9 cellular contexts compared by ENCODE assay signal in genomic region chr11:78798567-78799170, GRCh38.
DNase-seq lines count a peak whose midpoint lies in the region; ATAC-seq and TF ChIP-seq lines count a peak whose summit lies in the region.
"Had no signal": no experiment of that assay in that cellular context is flagged by ENCODE, and none has a peak within 500 bp of the region (broad histone marks: within the 10 kb centered on the region; RNA-seq: fewer than 3 reads in every experiment).

No MANE protein-coding gene starts in this region.

- peaks cover 38% of the 10 kb centered on the region for H3K4me1 ChIP-seq in BE2C

- H3K9me3 ChIP-seq in BE2C: no peaks in the 10 kb centered on the region

- no peaks in the 10 kb centered on the region for H3K27me3 ChIP-seq in BE2C

- TF ChIP-seq CTCF in BE2C (IDR thresholded peaks at IDR 0.05; ENCODE audit: low read depth, low read length): peak; percentile 97

- DNase-seq in BE2C (peak; percentile 86), NCI-H446 treated with DMSO at 0.1 percent for 48 hours (lab: John Stamatoyannopoulos, UW) (peak; percentile 6), germinal center (ENCODE audit: low spot score) (peak; percentile 45), posterior vena cava (ENCODE audit: low spot score) (peak; percentile 93), hepatic stellate cell (ENCODE audit: low spot score) (no peak)
- DNase-seq in activated CD8-positive, alpha-beta memory T cell treated with anti-CD3 and anti-CD28 coated beads for 48 hours (ENCODE audit: low read depth in 2 of 3, low spot score in 2 of 3): peak; percentile 2 to 8 (median 6)

- H3K4me3 ChIP-seq in BE2C (ENCODE audit: low read depth, low read length): no peak overlapping the region
- H3K4me3 ChIP-seq: skin epidermis had no signal

- H3K36me3 ChIP-seq in BE2C: peaks cover 35% of the 10 kb centered on the region

- intact Hi-C loops in posterior vena cava (cut with DNase I): loop anchor here in 1 of 2 donors (5.0 kb wide), 1 partner anchor 1479 kb away; no protein-coding TSS in a partner anchor

- ATAC-seq in GM18858 (IDR thresholded peaks at IDR 0.05; ENCODE audit: unreplicated experiment): peak; percentile 91
- ATAC-seq in HG03045 (IDR thresholded peaks at IDR 0.05; ENCODE audit: unreplicated experiment): peak; percentile 79
